ENCODE assay signal across 1 cellular context in genomic region chr2:44330801-44331200, GRCh38.
A peak's percentile ranks its signal among the peaks of the same experiment; 100 is the strongest.
TF ChIP-seq lines count a peak whose summit lies in the region.

No MANE protein-coding gene starts in this region.

TF ChIP-seq in IMR-90, 13 proteins besides CTCF, POLR2A, EP300 and RAD21:
- TF ChIP-seq CEBPB (IDR thresholded peaks at IDR 0.05; ENCODE audit: low read depth, low read length) (peak; percentile 92), MXI1 (IDR thresholded peaks at IDR 0.05; ENCODE audit: borderline replicate concordance, low read depth, low read length) (no peak)
